ENCODE assay signal across 21 cellular contexts in genomic region chr2:189876271-189876670, GRCh38.
DNase-seq lines count a peak whose midpoint lies in the region; TF ChIP-seq lines count a peak whose summit lies in the region.
"Had no signal": no experiment of that assay in that cellular context is flagged by ENCODE, and none has a peak within 500 bp of the region (broad histone marks: within the 10 kb centered on the region; RNA-seq: fewer than 3 reads in every experiment).

No MANE protein-coding gene starts in this region.

- CTCF ChIA-PET in GM10248 (lab: Yijun Ruan, JAX), result interaction anchor here (1.2 kb wide), 1 partner anchor 37 kb away, joined by 3 read pairs; no protein-coding TSS in a partner anchor

- DNase-seq in SIG-M5 treated with dmso at 0.1 percent for 504 hours (lab: John Stamatoyannopoulos, UW; ENCODE audit: unreplicated experiment) (peak; percentile 4), SIG-M5 (lab: John Stamatoyannopoulos, UW) (no peak), GM10248 (ENCODE audit: extremely low spot score) (peak; percentile 12), NOMO-1 treated with dmso at 0.1 percent for 144 hours (lab: John Stamatoyannopoulos, UW; ENCODE audit: unreplicated experiment) (peak; percentile 31), left kidney (ENCODE audit: low read depth, low spot score) (peak; percentile 13), OCI-M1 (lab: John Stamatoyannopoulos, UW) (no peak), NCI-H2171 treated with DMSO at 0.1 percent for 48 hours (lab: John Stamatoyannopoulos, UW) (no peak), NCI-H2227 treated with DMSO at 0.1 percent for 48 hours (lab: John Stamatoyannopoulos, UW) (no peak)
- DNase-seq: activated CD4-positive, alpha-beta T cell treated with anti-CD3 and anti-CD28 coated beads for 36 hours; activated CD8-positive, alpha-beta memory T cell treated with anti-CD3 and anti-CD28 coated beads for 24 hours; activated naive CD4-positive, alpha-beta T cell treated with anti-CD3 and anti-CD28 coated beads for 36 hours; activated T-cell treated with anti-CD3 and anti-CD28 coated beads, Interleukin-2, amount 50 U/mL, for 4 hours; CD4-positive, alpha-beta T cell; effector CD8-positive, alpha-beta T cell; head of caudate nucleus; mucosa of descending colon; NCI-H2029 treated with DMSO at 0.1 percent for 48 hours; NCI-H226; NCI-H69; pancreas; stimulated activated CD4-positive, alpha-beta T cell treated with anti-CD3 and anti-CD28 coated beads, Interleukin-2, amount 100 ng/mL, for 24 hours had no signal

- TF ChIP-seq CTCF in GM10248 (IDR thresholded peaks at IDR 0.05; ENCODE audit: control extremely low read depth, extremely low read depth, low read depth, missing control alignments), result no peak

- POLR2A ChIA-PET in GM10248 (lab: Yijun Ruan, JAX), result no interaction called here

Comparison
In these comparisons a context has a peak if more than half of its experiments do, and no peak if none do; other contexts are left out.
1. DNase-seq: peak in SIG-M5 treated with dmso at 0.1 percent for 504 hours (single experiment), GM10248 (single experiment), NOMO-1 treated with dmso at 0.1 percent for 144 hours (single experiment) and left kidney (single experiment); none in SIG-M5 (single experiment), OCI-M1 (single experiment), NCI-H2171 treated with DMSO at 0.1 percent for 48 hours (single experiment) and NCI-H2227 treated with DMSO at 0.1 percent for 48 hours (single experiment).